9 cellular contexts compared by ENCODE assay signal in genomic region chr16:68246121-68246520, GRCh38. TPM values are rescaled to one million over a fixed set of nuclear protein-coding genes. Genes with fewer than 3 reads are reported as not detected.
DNase-seq lines count a peak whose midpoint lies in the region; ATAC-seq, FAIRE-seq and TF ChIP-seq lines count a peak whose summit lies in the region.
"Had no signal": no experiment of that assay in that cellular context is flagged by ENCODE, and none has a peak within 500 bp of the region (broad histone marks: within the 10 kb centered on the region; RNA-seq: fewer than 3 reads in every experiment).

No MANE protein-coding gene starts in this region.

- H2AFZ ChIP-seq in H1 (ENCODE audit: low read length): no peak overlapping the region
- H2AFZ ChIP-seq in neuron (ENCODE audit: low read depth, low read length): no peak overlapping the region

- no peaks in the 10 kb centered on the region for H3K27me3 Mint-ChIP-seq in CD4-positive, alpha-beta T cell

- peak overlapping the region; percentile 92 to 97; a peak in 3 of 4 replicates for H3K4me2 ChIP-seq in H1 (ENCODE audit: insufficient read depth in 1 of 2, low read depth in 2 of 2, low read length in 2 of 2)

- H3K14ac ChIP-seq in H1 (ENCODE audit: insufficient read length): no peak overlapping the region

- H3K4me1 Mint-ChIP-seq in CD4-positive, alpha-beta T cell (ENCODE audit: low read depth): peaks cover 17% of the 10 kb centered on the region

- H3K27ac Mint-ChIP-seq in CD4-positive, alpha-beta T cell: peak overlapping the region; percentile 42

- no peaks in the 10 kb centered on the region for H3K79me2 ChIP-seq in H1 (ENCODE audit: control insufficient read depth in 1 of 2, insufficient read depth in 2 of 2, low read length in 2 of 2)

- no peak overlapping the region for H2BK12ac ChIP-seq in H1 (ENCODE audit: low read depth, low read length)

- CTCF ChIA-PET in CD4-positive, alpha-beta T cell (lab: Charles Lee): interaction anchor here (2.4 to 3.0 kb wide), 2 partner anchors 15 to 82 kb away, joined by 12 to 15 read pairs; no protein-coding TSS in a partner anchor
- CTCF ChIA-PET in H1 (lab: Charles Lee; ENCODE audit: partially characterized antibody): interaction anchor here (1.3 to 7.6 kb wide), 6 partner anchors 12 to 430 kb away, joined by 3 to 80 read pairs (median 4); partner anchors contain the start of gene SLC7A6

- H3K4me3 ChIP-seq in NT2/D1 (ENCODE audit: insufficient read length, low read depth) (no peak overlapping the region), H1 (ENCODE audit: extremely low read depth in 1 of 4, insufficient read depth in 2 of 4, low read depth in 3 of 4, low read length in 4 of 4) (peak overlapping the region; percentile 12 to 94 (median 87); a peak in 5 of 8 replicates), neuron (ENCODE audit: low read length) (peak overlapping the region; percentile 94)

- TF ChIP-seq EP300 in H1 (IDR thresholded peaks at IDR 0.05; ENCODE audit: borderline replicate concordance in 1 of 2, low read depth in 2 of 2, low read length in 2 of 2): no peak

- H2BK15ac ChIP-seq in H1 (ENCODE audit: low read length): no peak overlapping the region

- H3K23ac ChIP-seq in H1 (ENCODE audit: insufficient read length): no peak overlapping the region

- H3K56ac ChIP-seq in H1 (replicated peaks; ENCODE audit: insufficient read length, low read depth, low read length): no peak overlapping the region

- no peak for FAIRE-seq in H1 (lab: Jason Lieb, UNC)

- H3K4me1 ChIP-seq in NT2/D1 (ENCODE audit: insufficient read depth, insufficient read length): peaks cover 11% of the 10 kb centered on the region
- peaks cover 0 to 5% (median 3%) of the 10 kb centered on the region in 4 experiments; a peak in 5 of 7 replicates for H3K4me1 ChIP-seq in H1 (replicated peaks in 1 of 4; ENCODE audit: control insufficient read depth in 3 of 4, insufficient read depth in 4 of 4, low read length in 3 of 4)
- H3K4me1 ChIP-seq in neuron (ENCODE audit: insufficient read depth, low read length): peaks cover 11% of the 10 kb centered on the region

- peaks cover 0 to 1% of the 10 kb centered on the region in 2 experiments for H4K20me1 ChIP-seq in H1 (replicated peaks in 1 of 2; ENCODE audit: control insufficient read depth in 1 of 2, insufficient read depth in 2 of 2, low read length in 2 of 2)

- intact Hi-C loops in CD4-positive, alpha-beta T cell (cut with DNase I, micrococcal nuclease): loop anchor here in 1 of 2 experiments (10.0 kb wide), 1 partner anchor 199 kb away; the partner anchor contains the start of gene SMPD3

- 76% methylated on average over 7 of the region's 7 CpGs; no CpG with 5 or more reads in 1 of the 2 experiments for WGBS in H1 (ENCODE audit: extremely low coverage in 1 of 2, insufficient coverage in 1 of 2, insufficient read length in 1 of 2, insufficient replicate concordance in 2 of 2, low coverage in 1 of 2, low lambda C conversion rate in 2 of 2, missing lambda C conversion rate in 1 of 2), 2 experiments

- peak overlapping the region; percentile 63 for H3K9ac ChIP-seq in NT2/D1 (ENCODE audit: insufficient read length, low read depth)
- no peak overlapping the region for H3K9ac ChIP-seq in H1 (replicated peaks in 1 of 4; ENCODE audit: extremely low read depth in 1 of 4, low read depth in 3 of 4, low read length in 3 of 4)

- no peak overlapping the region for H4K91ac ChIP-seq in H1 (replicated peaks; ENCODE audit: insufficient read length, low read length)

- no peaks in the 10 kb centered on the region for H3K9me3 ChIP-seq in CD4-positive, alpha-beta T cell (ENCODE audit: control insufficient read depth, low read length)
- no peaks in the 10 kb centered on the region for H3K9me3 ChIP-seq in NT2/D1 (ENCODE audit: insufficient read depth, low read length)
- H3K9me3 ChIP-seq in H1 (ENCODE audit: insufficient read depth in 2 of 2, low read depth in 1 of 2, low read length in 1 of 2): no peaks in the 10 kb centered on the region
- no peaks in the 10 kb centered on the region for H3K9me3 ChIP-seq in neuron (ENCODE audit: low read length)

- peaks cover 2% of the 10 kb centered on the region; the same call in 1 of the 2 replicates for H3K79me1 ChIP-seq in H1 (ENCODE audit: low read depth, low read length)

- H4K8ac ChIP-seq in H1 (ENCODE audit: extremely low read depth, insufficient read depth, low read length): no peak overlapping the region

- H3K36me3 ChIP-seq in NT2/D1 (ENCODE audit: insufficient read depth, insufficient read length, low read length): peaks cover 8% of the 10 kb centered on the region
- H3K36me3 ChIP-seq in H1 (ENCODE audit: control insufficient read depth in 2 of 4, insufficient read depth in 4 of 4, low read length in 3 of 4): no peaks in the 10 kb centered on the region
- peaks cover 4% of the 10 kb centered on the region for H3K36me3 ChIP-seq in neuron (ENCODE audit: insufficient read depth, low read length)

- H3K18ac ChIP-seq in H1 (ENCODE audit: extremely low read depth, low read length): no peak overlapping the region

- H2BK120ac ChIP-seq in H1 (replicated peaks; ENCODE audit: low read depth, low read length): no peak overlapping the region

- no peak overlapping the region for H3K27ac ChIP-seq in CD4-positive, alpha-beta T cell (ENCODE audit: low read depth, low read length)
- no peak overlapping the region for H3K27ac ChIP-seq in H1 (ENCODE audit: low read depth, low read length)

- no peak for TF ChIP-seq CTCF in CD4-positive, alpha-beta T cell (IDR thresholded peaks at IDR 0.05)
- TF ChIP-seq CTCF in H1 (IDR thresholded peaks at IDR 0.05; ENCODE audit: control extremely low read depth in 1 of 3, insufficient read depth in 1 of 3, low read depth in 1 of 3, low read length in 3 of 3) (no peak), GM10266 (IDR thresholded peaks at IDR 0.05; ENCODE audit: control insufficient read depth, insufficient read depth, low read depth, missing control alignments) (no peak)

- ATAC-seq in CD4-positive, alpha-beta T cell (ENCODE audit: poor library complexity): no peak
- no peak for ATAC-seq in GM19463 (IDR thresholded peaks at IDR 0.05; ENCODE audit: unreplicated experiment)

- no peak overlapping the region for H2BK20ac ChIP-seq in H1 (ENCODE audit: low read length)

- H3K27me3 ChIP-seq in CD4-positive, alpha-beta T cell (ENCODE audit: control insufficient read depth, insufficient read depth, low read length): no peaks in the 10 kb centered on the region
- H3K27me3 ChIP-seq in NT2/D1 (ENCODE audit: insufficient read depth, insufficient read length) (peaks cover 37% of the 10 kb centered on the region), H1 (replicated peaks in 1 of 4; ENCODE audit: control insufficient read depth in 3 of 4, extremely low read depth in 1 of 4, insufficient read depth in 3 of 4, low read length in 3 of 4) (peaks cover 0 to 8% (median 5%) of the 10 kb centered on the region in 4 experiments; a peak in 5 of 7 replicates), neuron (ENCODE audit: insufficient read depth, low read length) (no peaks in the 10 kb centered on the region)

- H3K23me2 ChIP-seq in H1 (ENCODE audit: low read depth, low read length): peaks cover 13% of the 10 kb centered on the region; the same call in 1 of the 2 replicates

- peak overlapping the region; percentile 99 for H3K4me3 Mint-ChIP-seq in CD4-positive, alpha-beta T cell

- no peak overlapping the region for H3K4ac ChIP-seq in H1 (replicated peaks; ENCODE audit: insufficient read length, low read depth, low read length)

- H3K9me3 Mint-ChIP-seq in CD4-positive, alpha-beta T cell: no peaks in the 10 kb centered on the region

- POLR2A ChIA-PET in CD4-positive, alpha-beta T cell (lab: Charles Lee): interaction anchor here (1.4 to 2.5 kb wide), 6 partner anchors 12 to 83 kb away, joined by 3 to 13 read pairs (median 6); partner anchors contain the start of genes PRMT7, SLC7A6 and SLC7A6OS
- POLR2A ChIA-PET in H1 (lab: Charles Lee; ENCODE audit: partially characterized antibody): interaction anchor here (0.8 to 3.6 kb wide), 3 partner anchors 10 to 149 kb away, joined by 3 to 21 read pairs (median 12); partner anchors contain the start of genes ESRP2, PRMT7 and SLC7A6OS

- H3K36me3 Mint-ChIP-seq in CD4-positive, alpha-beta T cell (ENCODE audit: low read depth): peaks cover 18% of the 10 kb centered on the region

- no peak for DNase-seq in CD4-positive, alpha-beta T cell
- no peak for DNase-seq in NT2/D1 (ENCODE audit: low read depth, low spot score)
- DNase-seq in H1 (ENCODE audit: low read depth in 1 of 2, low spot score in 2 of 2): no peak
- no peak for DNase-seq in NCI-H2029 (lab: John Stamatoyannopoulos, UW)
- no peak for DNase-seq in stimulated activated CD8-positive, alpha-beta memory T cell treated with anti-CD3 and anti-CD28 coated beads, Interleukin-4, amount 100 ng/mL, for 48 hours
- no peak for DNase-seq in GM10266 (ENCODE audit: extremely low spot score)
- DNase-seq: KBM-7 had no signal

- H2AK5ac ChIP-seq in H1 (ENCODE audit: low read depth, low read length): no peak overlapping the region

- no peak for TF ChIP-seq RAD21 in H1 (IDR thresholded peaks at IDR 0.05 in 1 of 2, conservative IDR thresholded peaks at IDR 0.05 in 1 of 2; ENCODE audit: low read depth in 2 of 2, low read length in 2 of 2)

- H2BK5ac ChIP-seq in H1 (ENCODE audit: low read depth, low read length): no peak overlapping the region

- TF ChIP-seq POLR2A in H1 (IDR thresholded peaks at IDR 0.05; ENCODE audit: control extremely low read depth in 1 of 2, low read depth in 2 of 2, low read length in 2 of 2): no peak

- H4K5ac ChIP-seq in H1 (ENCODE audit: insufficient read length, low read depth, low read length): no peak overlapping the region

RNA-seq across cellular contexts. Expression of gene PLA2G15, which starts 0.9 kb away (rescaled TPM):
- 1 to 10 TPM; 4.3 to 4.7 TPM for total RNA-seq in CD4-positive, alpha-beta T cell
- total RNA-seq in H1 (2021; fragmentation: NEBNext Ultra II Directional; extraction: Animal tissue kit (Norgen Biotek cat#: 25700)): 10.0 and 11.2 TPM in 2 replicates
- polyA plus RNA-seq in H1 (2011; rRNA removed): 12.0 and 13.6 TPM in 2 replicates
- 7.9 TPM for polyA plus RNA-seq in H1 (2011; cell fraction: cytosol; rRNA removed)
- 13.4 TPM for polyA plus RNA-seq in H1 (2011; cell fraction: nucleus; rRNA removed)
- 4.9 to 9.3 TPM (median 7.3 TPM) in 4 replicates for polyA plus RNA-seq in H1 (2012, experiment 1 of 2)
- 11.3 TPM for polyA plus RNA-seq in H1 (2012, experiment 2 of 2)
- polyA plus RNA-seq in H1 (2013, experiment 1 of 2): 7.8 TPM
- polyA plus RNA-seq in H1 (2013, experiment 2 of 2): 8.7 TPM
- 9.2 and 9.6 TPM in 2 replicates for polyA minus RNA-seq in H1 (2011; rRNA and poly(A)+ RNA removed)
- polyA minus RNA-seq in H1 (2011; cell fraction: cytosol; rRNA and poly(A)+ RNA removed): 5.4 TPM
- polyA minus RNA-seq in H1 (2011; cell fraction: nucleus; rRNA and poly(A)+ RNA removed): 6.3 TPM

RNA-seq across cellular contexts. Expression of gene ESRP2, which starts 10.2 kb away (rescaled TPM):
- total RNA-seq in CD4-positive, alpha-beta T cell: not detected
- total RNA-seq in H1 (2021; fragmentation: NEBNext Ultra II Directional; extraction: Animal tissue kit (Norgen Biotek cat#: 25700)): 45.8 and 50.3 TPM in 2 replicates
- 35.1 and 52.8 TPM in 2 replicates for polyA plus RNA-seq in H1 (2011; rRNA removed)
- polyA plus RNA-seq in H1 (2011; cell fraction: cytosol; rRNA removed): 35.5 TPM
- polyA plus RNA-seq in H1 (2011; cell fraction: nucleus; rRNA removed): 118 TPM
- polyA plus RNA-seq in H1 (2012, experiment 1 of 2): 31.5 to 37.1 TPM (median 35.1 TPM) in 4 replicates
- polyA plus RNA-seq in H1 (2012, experiment 2 of 2): 24.8 TPM
- polyA plus RNA-seq in H1 (2013, experiment 1 of 2): 27.5 TPM
- polyA plus RNA-seq in H1 (2013, experiment 2 of 2): 25.4 TPM
- polyA minus RNA-seq in H1 (2011; rRNA and poly(A)+ RNA removed): 47.5 and 54.4 TPM in 2 replicates
- polyA minus RNA-seq in H1 (2011; cell fraction: cytosol; rRNA and poly(A)+ RNA removed): 41.2 TPM
- 62.7 TPM for polyA minus RNA-seq in H1 (2011; cell fraction: nucleus; rRNA and poly(A)+ RNA removed)

RNA-seq across cellular contexts. Expression of gene SLC7A6, which starts 18.2 kb away (rescaled TPM):
- 100 to 1,000 TPM; 187 to 197 TPM for total RNA-seq in CD4-positive, alpha-beta T cell
- total RNA-seq in H1 (2021; fragmentation: NEBNext Ultra II Directional; extraction: Animal tissue kit (Norgen Biotek cat#: 25700)): 29.2 and 37.8 TPM in 2 replicates
- 28.0 and 34.7 TPM in 2 replicates for polyA plus RNA-seq in H1 (2011; rRNA removed)
- 17.7 TPM for polyA plus RNA-seq in H1 (2011; cell fraction: cytosol; rRNA removed)
- 73.9 TPM for polyA plus RNA-seq in H1 (2011; cell fraction: nucleus; rRNA removed)
- 11.9 to 18.2 TPM (median 14.7 TPM) in 4 replicates for polyA plus RNA-seq in H1 (2012, experiment 1 of 2)
- 6.2 TPM for polyA plus RNA-seq in H1 (2012, experiment 2 of 2)
- polyA plus RNA-seq in H1 (2013, experiment 1 of 2): 26.6 TPM
- 28.4 TPM for polyA plus RNA-seq in H1 (2013, experiment 2 of 2)
- 49.7 and 81.3 TPM in 2 replicates for polyA minus RNA-seq in H1 (2011; rRNA and poly(A)+ RNA removed)
- 12.5 TPM for polyA minus RNA-seq in H1 (2011; cell fraction: cytosol; rRNA and poly(A)+ RNA removed)
- polyA minus RNA-seq in H1 (2011; cell fraction: nucleus; rRNA and poly(A)+ RNA removed): 25.6 TPM

Comparison
In these comparisons a context has a peak if more than half of its experiments do, and no peak if none do; other contexts are left out.
1. RNA of gene ESRP2, which starts 10.2 kb away (total RNA-seq): 45.8 to 50.3 TPM in H1; not detected in CD4-positive, alpha-beta T cell; every median in the first group is over 10 times any median in the second.